In genomic region chr10:102853944-102854694, GRCh38 we compare ENCODE assay signal across 8 cellular contexts. TPM values are rescaled to one million over a fixed set of nuclear protein-coding genes. Genes with fewer than 3 reads are reported as not detected.
DNase-seq lines count a peak whose midpoint lies in the region; ATAC-seq and TF ChIP-seq lines count a peak whose summit lies in the region.

TSS of gene BORCS7 (plus strand) at chr10:102854259. CDS start at chr10:102854287, 28 bp downstream.

- H3K36me3 ChIP-seq in kidney epithelial cell (ENCODE audit: control insufficient read depth, insufficient read depth, low read length), result no peaks in the 10 kb centered on the region

- peak within 1 kb of the TSS; percentile 97 for H3K27ac Mint-ChIP-seq in chondrocyte (ENCODE audit: unreplicated experiment)

- H3K9me3 Mint-ChIP-seq in chondrocyte (ENCODE audit: low read depth), result no peaks in the 10 kb centered on the region

- H3K36me3 Mint-ChIP-seq in chondrocyte (ENCODE audit: low read depth), result no peaks in the 10 kb centered on the region

- ATAC-seq in GM19043 (IDR thresholded peaks at IDR 0.05; ENCODE audit: low read depth, unreplicated experiment), result peak; percentile 99
- peak; percentile 96 for ATAC-seq in HG03378 (IDR thresholded peaks at IDR 0.05; ENCODE audit: unreplicated experiment)

- DNase-seq in AG10803 (ENCODE audit: low read depth), result peak; percentile 98
- DNase-seq in NCI-H460 (ENCODE audit: extremely low read depth, low read depth), result peak; percentile 96
- DNase-seq in activated CD4-positive, alpha-beta T cell treated with anti-CD3 and anti-CD28 coated beads for 1 hour, result peak; percentile 73
- peak; percentile 96 for DNase-seq in chondrocyte (ENCODE audit: low spot score)
- DNase-seq in kidney epithelial cell (ENCODE audit: low read depth), result peak; percentile 96
- peak; percentile 84 to 86 for DNase-seq in stimulated activated CD4-positive, alpha-beta T cell treated with anti-CD3 and anti-CD28 coated beads, Interleukin-15, amount 100 ng/mL, for 48 hours (ENCODE audit: low read depth in 2 of 2)

- H3K4me3 ChIP-seq in AG10803 (ENCODE audit: low read length) (peak within 1 kb of the TSS; percentile 98), kidney epithelial cell (ENCODE audit: low read depth, low read length) (peak within 1 kb of the TSS; percentile 70)

- H3K4me1 Mint-ChIP-seq in chondrocyte (ENCODE audit: low read depth), result peaks cover 28% of the 10 kb centered on the region

- no peaks in the 10 kb centered on the region for H3K27me3 ChIP-seq in kidney epithelial cell (ENCODE audit: control insufficient read depth, insufficient read depth, low read length)

- H3K4me3 Mint-ChIP-seq in chondrocyte (ENCODE audit: unreplicated experiment), result peak within 1 kb of the TSS; percentile 80

- TF ChIP-seq CTCF in AG10803 (conservative IDR thresholded peaks at IDR 0.05; ENCODE audit: low read length) (no peak), chondrocyte (IDR thresholded peaks at IDR 0.05) (peak; percentile 13), kidney epithelial cell (IDR thresholded peaks at IDR 0.05; ENCODE audit: insufficient read depth, low read length, poor library complexity, severe bottlenecking) (no peak)

- H3K27me3 Mint-ChIP-seq in chondrocyte (ENCODE audit: low read depth), result no peaks in the 10 kb centered on the region

RNA-seq across cellular contexts. Expression of gene BORCS7, which starts in this region (rescaled TPM):
- total RNA-seq in NCI-H460 (2014; rRNA removed; shearing (Covaris generic)), result 31.5 and 41.2 TPM in 2 replicates
- polyA plus RNA-seq in NCI-H460 (2014; cell fraction: nucleus; rRNA removed), result 30.0 and 40.5 TPM in 2 replicates
- 15.5 to 23.4 TPM (median 17.5 TPM) in 3 replicates for total RNA-seq in chondrocyte
- 17.8 and 21.2 TPM in 2 replicates for total RNA-seq in kidney epithelial cell

Comparison
In these comparisons a context has a peak if more than half of its experiments do, and no peak if none do; other contexts are left out.
1. Peak in every context shown above with its lines: DNase-seq, ATAC-seq and H3K4me3 ChIP-seq.